Comparison of ENCODE assay signal across 27 cellular contexts in the genomic region with DNA sequence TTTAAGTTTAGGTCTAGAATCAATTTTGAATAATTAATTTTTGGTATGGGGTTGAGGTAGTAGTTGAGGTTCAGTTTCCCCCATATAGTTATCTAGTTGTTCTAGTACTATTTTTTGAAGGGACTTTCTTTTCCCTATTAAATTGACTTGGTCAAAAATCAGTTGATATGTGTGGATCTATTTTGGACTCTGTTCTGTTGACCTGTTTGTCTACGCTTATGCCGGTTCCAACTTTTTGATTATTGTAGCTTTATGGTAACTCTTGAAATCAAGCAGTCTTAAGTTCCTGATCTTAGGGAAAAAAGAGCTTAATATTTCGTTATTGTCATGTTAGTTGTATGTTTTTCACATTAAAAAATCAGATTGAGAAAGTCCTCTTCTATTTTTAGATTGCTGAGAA.
"Had no signal": no experiment of that assay in that cellular context is flagged by ENCODE, and none has a peak within 500 bp of the region (broad histone marks: within the 10 kb centered on the region; RNA-seq: fewer than 3 reads in every experiment).

No MANE protein-coding gene starts in this region.

- H3K27ac ChIP-seq: stomach, suprapubic skin, testis, thoracic aorta, thyroid gland, tibial artery, tibial nerve, transverse colon, upper lobe of left lung, upper lobe of right lung, uterus, vagina had no signal

- ATAC-seq: stimulated activated effector memory CD8-positive, alpha-beta T cell treated with anti-CD3 and anti-CD28 coated beads, Interleukin-12 subunit alpha, Interleukin-12 subunit beta, amount 100 ng/mL, for 72 hours; stimulated activated memory B cell treated with anti-CD40 and anti-IgM and Interleukin-4, amounts not matched to agents 10 μg/mL and 1 μg/mL and 100 μg/mL, for 72 hours; stimulated activated naive B cell treated with anti-CD40 and anti-IgM and Interleukin-4, amounts not matched to agents 10 μg/mL and 1 μg/mL and 100 μg/mL, for 72 hours; stimulated activated naive CD8-positive, alpha-beta T cell treated with anti-CD3 and anti-CD28 coated beads, Interleukin-15, amount 100 ng/mL, for 72 hours; stimulated activated naive CD8-positive, alpha-beta T cell treated with anti-CD3 and anti-CD28 coated beads, Interleukin-15, Interleukin-2, amounts not matched to agents 100 U/mL and 50 U/mL, for 24 hours; upper lobe of right lung had no signal

- FAIRE-seq: urothelium cell line had no signal

- H3K9me3 ChIP-seq: stomach, suprapubic skin, testis, thoracic aorta, thyroid gland, tibial artery, tibial nerve, transverse colon, upper lobe of left lung, upper lobe of right lung, uterus, vagina had no signal

- DNase-seq: stimulated activated CD4-positive, alpha-beta T cell treated with anti-CD3 and anti-CD28 coated beads, Interleukin-2, amount 100 ng/mL, for 48 hours; stimulated activated CD4-positive, alpha-beta T cell treated with anti-CD3 and anti-CD28 coated beads, Interleukin-4, amount 100 ng/mL, for 1 hour; stimulated activated CD4-positive, alpha-beta T cell treated with anti-CD3 and anti-CD28 coated beads, Interleukin-4, amount 100 ng/mL, for 24 hours; stimulated activated CD4-positive, alpha-beta T cell treated with anti-CD3 and anti-CD28 coated beads, Interleukin-4, amount 100 ng/mL, for 4 hours; stimulated activated CD8-positive, alpha-beta memory T cell treated with anti-CD3 and anti-CD28 coated beads, Interleukin-4, amount 100 ng/mL, for 48 hours; stimulated activated naive B cell treated with anti-CD40 and anti-IgM and Interleukin-4, amounts not matched to agents 10 μg/mL and 1 μg/mL and 100 μg/mL, for 72 hours; stimulated activated naive CD4-positive, alpha-beta T cell; stimulated activated naive CD4-positive, alpha-beta T cell treated with Interleukin-2 at 50 U/mL for 16 hours; stimulated activated naive CD8-positive, alpha-beta T cell treated with anti-CD3 and anti-CD28 coated beads, Interleukin-15, amount 100 ng/mL, for 72 hours; stimulated activated naive CD8-positive, alpha-beta T cell treated with anti-CD3 and anti-CD28 coated beads, Interleukin-15, Interleukin-2, amounts not matched to agents 100 U/mL and 50 U/mL, for 24 hours; stomach; substantia nigra; testis; thyroid gland; tibial artery; transverse colon; trophoblast cell; upper lobe of left lung; upper lobe of right lung; uterus had no signal

- H3K4me1 ChIP-seq: stomach, suprapubic skin, testis, thyroid gland, tibial artery, tibial nerve, transverse colon, upper lobe of left lung, upper lobe of right lung, uterus, vagina had no signal

- H3K36me3 ChIP-seq: stomach, suprapubic skin, thoracic aorta, thyroid gland, tibial artery, tibial nerve, transverse colon, upper lobe of left lung, upper lobe of right lung, uterus, vagina had no signal

- H3K4me3 ChIP-seq: stomach, suprapubic skin, testis, thoracic aorta, thyroid gland, tibial artery, tibial nerve, transverse colon, upper lobe of left lung, upper lobe of right lung, uterus, vagina had no signal

- H3K27me3 ChIP-seq: testis, thyroid gland, upper lobe of left lung, uterus, vagina had no signal
